Comparison of ENCODE assay signal across 7 cellular contexts in genomic region chr10:69958232-69958902, GRCh38.
DNase-seq lines count a peak whose midpoint lies in the region; ATAC-seq and TF ChIP-seq lines count a peak whose summit lies in the region.

No MANE protein-coding gene starts in this region.

- H3K27ac Mint-ChIP-seq in GM23338, result no peak overlapping the region
- no peak overlapping the region for H3K27ac Mint-ChIP-seq in activated CD4-positive, alpha-beta memory T cell treated with anti-CD3 and anti-CD28 coated beads for 36 hours

- no peaks in the 10 kb centered on the region for H3K79me2 ChIP-seq in GM23338 (replicated peaks; ENCODE audit: insufficient read depth)

- 41 to 77% (median 68%) methylated on average over 1 of the region's 1 CpG for WGBS in heart left ventricle, 4 donors
- 50 to 80% (median 57%) methylated on average over 1 of the region's 1 CpG for WGBS in spleen, 5 donors

- no peaks in the 10 kb centered on the region; the same call in 2 of the 3 replicates for H3K36me3 Mint-ChIP-seq in GM23338 (ENCODE audit: low read depth)
- no peaks in the 10 kb centered on the region for H3K36me3 Mint-ChIP-seq in activated CD4-positive, alpha-beta memory T cell treated with anti-CD3 and anti-CD28 coated beads for 36 hours

- TF ChIP-seq POLR2A in heart left ventricle (IDR thresholded peaks at IDR 0.05) (no peak), spleen (IDR thresholded peaks at IDR 0.05) (no peak)

- no peak overlapping the region for H3K4me2 ChIP-seq in GM23338

- H3K4me3 Mint-ChIP-seq in GM23338, result no peak overlapping the region
- H3K4me3 Mint-ChIP-seq in activated CD4-positive, alpha-beta memory T cell treated with anti-CD3 and anti-CD28 coated beads for 36 hours, result no peak overlapping the region

- intact Hi-C loops in activated CD4-positive, alpha-beta memory T cell treated with anti-CD3 and anti-CD28 coated beads for 36 hours (cut with micrococcal nuclease), result no loop called here
- intact Hi-C loops in heart left ventricle (cut with DNase I), result no loop called here
- intact Hi-C loops in spleen (cut with DNase I; ENCODE audit: low total_unique reads), result no loop called here

- H2AFZ ChIP-seq in GM23338, result no peak overlapping the region

- H3K9me3 Mint-ChIP-seq in GM23338, result peaks cover 2% of the 10 kb centered on the region; the same call in 1 of the 3 replicates
- no peaks in the 10 kb centered on the region for H3K9me3 Mint-ChIP-seq in activated CD4-positive, alpha-beta memory T cell treated with anti-CD3 and anti-CD28 coated beads for 36 hours

- CTCF ChIA-PET in activated CD4-positive, alpha-beta memory T cell treated with anti-CD3 and anti-CD28 coated beads for 36 hours (lab: Charles Lee), result interaction anchor here (0.5 to 3.0 kb wide), 36 partner anchors 9 to 413 kb away, joined by 3 to 14 read pairs (median 4); no protein-coding TSS in a partner anchor

- peaks cover 20% of the 10 kb centered on the region for H3K27me3 Mint-ChIP-seq in GM23338 (ENCODE audit: insufficient read depth, low read depth, poor library complexity)
- H3K27me3 Mint-ChIP-seq in activated CD4-positive, alpha-beta memory T cell treated with anti-CD3 and anti-CD28 coated beads for 36 hours, result peaks cover 12% of the 10 kb centered on the region

- no peaks in the 10 kb centered on the region for H3F3A ChIP-seq in GM23338 (replicated peaks; ENCODE audit: low read depth)

- TF ChIP-seq CTCF in GM23338 (conservative IDR thresholded peaks at IDR 0.05; ENCODE audit: low read depth in 2 of 2) (peak; percentile 89 to 96), heart left ventricle (IDR thresholded peaks at IDR 0.05) (peak; percentile 50 to 76 (median 62)), spleen (IDR thresholded peaks at IDR 0.05 in 8 of 11, conservative IDR thresholded peaks at IDR 0.05 in 3 of 11) (peak in 8 of 11 experiments; percentile 41 to 82 (median 69))

- no peaks in the 10 kb centered on the region for H4K20me1 ChIP-seq in GM23338 (replicated peaks; ENCODE audit: insufficient read depth)

- no peak overlapping the region for H3K27ac ChIP-seq in GM23338 (ENCODE audit: low read depth)
- no peak overlapping the region for H3K27ac ChIP-seq in heart left ventricle
- no peak overlapping the region for H3K27ac ChIP-seq in spleen

- ATAC-seq in GM23338, result peak; percentile 79
- ATAC-seq in heart left ventricle, result peak in 2 of 4 donors; percentile 47 to 48
- ATAC-seq in HG02623 (IDR thresholded peaks at IDR 0.05; ENCODE audit: unreplicated experiment), result no peak

- DNase-seq in EL, result peak; percentile 51
- peak; percentile 79 for DNase-seq in GM23338 (ENCODE audit: low spot score)
- DNase-seq in NCI-H2029 treated with DMSO at 0.1 percent for 48 hours (lab: John Stamatoyannopoulos, UW), result peak; percentile 16
- DNase-seq in activated CD4-positive, alpha-beta memory T cell treated with anti-CD3 and anti-CD28 coated beads for 36 hours, result peak; percentile 21
- DNase-seq in heart left ventricle, result no peak
- no peak for DNase-seq in spleen

- H3K4me1 ChIP-seq in GM23338 (ENCODE audit: insufficient read depth) (no peaks in the 10 kb centered on the region), heart left ventricle (peaks cover 0 to 27% (median 0%) of the 10 kb centered on the region in 12 donors), spleen (peaks cover 0 to 28% (median 8%) of the 10 kb centered on the region in 6 donors)

- POLR2A ChIA-PET in activated CD4-positive, alpha-beta memory T cell treated with anti-CD3 and anti-CD28 coated beads for 36 hours (lab: Charles Lee), result no interaction called here

- peaks cover 11% of the 10 kb centered on the region; the same call in 2 of the 3 replicates for H3K4me1 Mint-ChIP-seq in GM23338
- H3K4me1 Mint-ChIP-seq in activated CD4-positive, alpha-beta memory T cell treated with anti-CD3 and anti-CD28 coated beads for 36 hours (ENCODE audit: low read depth), result no peaks in the 10 kb centered on the region

- no peaks in the 10 kb centered on the region for H3K36me3 ChIP-seq in GM23338 (ENCODE audit: insufficient read depth)
- no peaks in the 10 kb centered on the region for H3K36me3 ChIP-seq in heart left ventricle
- no peaks in the 10 kb centered on the region for H3K36me3 ChIP-seq in spleen

- H3K9me3 ChIP-seq in heart left ventricle (no peaks in the 10 kb centered on the region), spleen (no peaks in the 10 kb centered on the region)

- no peaks in the 10 kb centered on the region for H3K9me2 ChIP-seq in GM23338 (ENCODE audit: insufficient read depth)

- H3K27me3 ChIP-seq in GM23338 (ENCODE audit: insufficient read depth), result no peaks in the 10 kb centered on the region
- H3K27me3 ChIP-seq in heart left ventricle, result no peaks in the 10 kb centered on the region
- H3K27me3 ChIP-seq in spleen (replicated peaks in 1 of 7), result peaks cover 0 to 9% (median 0%) of the 10 kb centered on the region in 7 donors

- no peak overlapping the region for H3K4me3 ChIP-seq in GM23338
- no peak overlapping the region for H3K4me3 ChIP-seq in heart left ventricle
- no peak overlapping the region for H3K4me3 ChIP-seq in spleen

TF ChIP-seq in GM23338, 12 proteins besides CTCF, POLR2A, EP300 and RAD21:
- no peak for TF ChIP-seq CREB1 (CRISPR knock-in tag; IDR thresholded peaks at IDR 0.05; ENCODE audit: low read depth)
- TF ChIP-seq ZNF462 (CRISPR knock-in tag; IDR thresholded peaks at IDR 0.05), result 0 out of 2 replicates have a peak, but pooled peaks have one; percentile 15
- no peak for TF ChIP-seq NANOG (IDR thresholded peaks at IDR 0.05; ENCODE audit: borderline replicate concordance)
- no peak for TF ChIP-seq STAT1 (IDR thresholded peaks at IDR 0.05; ENCODE audit: unreplicated experiment)

Comparison
In these comparisons a context has a peak if more than half of its experiments do, and no peak if none do; other contexts are left out.
1. DNase-seq: peak in EL (single experiment), GM23338 (single experiment), NCI-H2029 treated with DMSO at 0.1 percent for 48 hours (single experiment) and activated CD4-positive, alpha-beta memory T cell treated with anti-CD3 and anti-CD28 coated beads for 36 hours (single experiment); none in heart left ventricle (0 of 5) and spleen (single experiment).
2. Peak in every context shown above with its lines, with median percentiles within 50 percentile points of each other: CTCF ChIP-seq.